ENCODE assay signal across 34 cellular contexts in genomic region chr9:24286761-24287160, GRCh38.
DNase-seq lines count a peak whose midpoint lies in the region; ATAC-seq, FAIRE-seq and TF ChIP-seq lines count a peak whose summit lies in the region.
"Had no signal": no experiment of that assay in that cellular context is flagged by ENCODE, and none has a peak within 500 bp of the region (broad histone marks: within the 10 kb centered on the region; RNA-seq: fewer than 3 reads in every experiment).

No MANE protein-coding gene starts in this region.

- H3K4me2 ChIP-seq in HepG2 (ENCODE audit: low read depth, low read length): no peak overlapping the region
- H3K4me2 ChIP-seq in GM23338: no peak overlapping the region
- no peak overlapping the region for H3K4me2 ChIP-seq in OCI-LY3 (ENCODE audit: low read length)
- H3K4me2 ChIP-seq: A549; BLaER1; BLaER1 treated with 17β-estradiol and CSF1 and Interleukin-3, amounts not matched to agents 10 nM and 100 nM had no signal

- FAIRE-seq in HepG2 (lab: Jason Lieb, UNC): no peak
- FAIRE-seq: A204.1, A549, D721Med had no signal

- no peak overlapping the region for H3K27ac Mint-ChIP-seq in GM23338
- H3K27ac Mint-ChIP-seq: B cell; CD14-positive monocyte; CD4-positive, alpha-beta memory T cell; CD4-positive, alpha-beta T cell; CD4-positive, CD25-positive, alpha-beta regulatory T cell; CD8-positive, alpha-beta memory T cell; CD8-positive, alpha-beta T cell had no signal

- intact Hi-C loops in HepG2 (cut with micrococcal nuclease; ENCODE audit: unreplicated experiment) (no loop called here), right lobe of liver (cut with DNase I) (no loop called here)

- no peaks in the 10 kb centered on the region for H3K4me1 ChIP-seq in HepG2 (ENCODE audit: insufficient read depth, low read length)
- no peaks in the 10 kb centered on the region for H3K4me1 ChIP-seq in right lobe of liver
- no peaks in the 10 kb centered on the region for H3K4me1 ChIP-seq in GM23338 (ENCODE audit: insufficient read depth)
- no peaks in the 10 kb centered on the region for H3K4me1 ChIP-seq in OCI-LY3 (ENCODE audit: low read length)
- H3K4me1 ChIP-seq: A549; BE2C; BLaER1; BLaER1 treated with 17β-estradiol and CSF1 and Interleukin-3, amounts not matched to agents 10 nM and 100 nM; Caco-2 had no signal

- H3K4me3 ChIP-seq in HepG2 (replicated peaks in 1 of 3; ENCODE audit: insufficient read depth in 1 of 3, low read depth in 2 of 3, low read length in 3 of 3) (no peak overlapping the region), right lobe of liver (no peak overlapping the region), GM23338 (no peak overlapping the region), OCI-LY3 (ENCODE audit: low read length) (no peak overlapping the region)
- H3K4me3 ChIP-seq: A549; BLaER1; BLaER1 treated with 17β-estradiol and CSF1 and Interleukin-3, amounts not matched to agents 10 nM and 100 nM had no signal

- TF ChIP-seq RAD21 in HepG2 (CRISPR knock-in tag; IDR thresholded peaks at IDR 0.05): no peak

- H2AFZ ChIP-seq in HepG2 (ENCODE audit: low read length) (no peak overlapping the region), GM23338 (0 out of 2 replicates have a peak overlapping the region, but pooled peaks have one; percentile 32), OCI-LY3 (ENCODE audit: low read depth, low read length) (peak overlapping the region; percentile 60; the same call in 1 of the 2 replicates)

- CTCF ChIA-PET in HepG2 (lab: Yijun Ruan, JAX; ENCODE audit: low intra/inter-chr PET ratio, low total read pairs): no interaction called here

- H3K36me3 ChIP-seq in HepG2 (replicated peaks in 1 of 2; ENCODE audit: control insufficient read depth in 1 of 2, insufficient read depth in 2 of 2, low read length in 2 of 2) (no peaks in the 10 kb centered on the region), right lobe of liver (no peaks in the 10 kb centered on the region), GM23338 (ENCODE audit: insufficient read depth) (no peaks in the 10 kb centered on the region), OCI-LY3 (replicated peaks; ENCODE audit: low read depth, low read length) (no peaks in the 10 kb centered on the region)
- H3K36me3 ChIP-seq: BE2C; BLaER1; BLaER1 treated with 17β-estradiol and CSF1 and Interleukin-3, amounts not matched to agents 10 nM and 100 nM had no signal

- ATAC-seq in HepG2: no peak
- no peak for ATAC-seq in right lobe of liver
- no peak for ATAC-seq in GM23338
- no peak for ATAC-seq in GM21786 (IDR thresholded peaks at IDR 0.05; ENCODE audit: unreplicated experiment)
- ATAC-seq: A549; CD8-positive, alpha-beta T cell had no signal

- DNase-seq in HepG2 (ENCODE audit: low spot score) (no peak), right lobe of liver (no peak), GM23338 (ENCODE audit: low spot score) (no peak), AML-193 (lab: John Stamatoyannopoulos, UW) (no peak)
- DNase-seq: 8988T; ACHN; BE2C; C1 segment of cervical spinal cord; Caco-2; Calu3; CD4-positive, alpha-beta memory T cell; CD4-positive, alpha-beta T cell; CD4-positive, CD25-positive, alpha-beta regulatory T cell; CD8-positive, alpha-beta memory T cell; CD8-positive, alpha-beta T cell; COR-L47; DMS 273 treated with DMSO at 0.1 percent for 48 hours; DMS153; DMS53; DMS79; DMS79 treated with DMSO at 0.1 percent for 48 hours; DND-41; EL had no signal

- no peak for TF ChIP-seq CTCF in HepG2 (CRISPR knock-in tag; IDR thresholded peaks at IDR 0.05)
- TF ChIP-seq CTCF in right lobe of liver (IDR thresholded peaks at IDR 0.05): no peak
- TF ChIP-seq CTCF in GM23338 (conservative IDR thresholded peaks at IDR 0.05; ENCODE audit: low read depth in 2 of 2): no peak
- no peak for TF ChIP-seq CTCF in OCI-LY3 (IDR thresholded peaks at IDR 0.05; ENCODE audit: low read depth, low read length)

- H3K27me3 ChIP-seq in HepG2 (ENCODE audit: control insufficient read depth in 1 of 2, insufficient read depth in 2 of 2, low read length in 2 of 2): no peaks in the 10 kb centered on the region
- no peaks in the 10 kb centered on the region for H3K27me3 ChIP-seq in right lobe of liver
- H3K27me3 ChIP-seq in GM23338 (ENCODE audit: insufficient read depth): no peaks in the 10 kb centered on the region
- H3K27me3 ChIP-seq in OCI-LY3 (ENCODE audit: low read depth, low read length): no peaks in the 10 kb centered on the region
- H3K27me3 ChIP-seq: BE2C; BLaER1; BLaER1 treated with 17β-estradiol and CSF1 and Interleukin-3, amounts not matched to agents 10 nM and 100 nM had no signal

- H3K9me2 ChIP-seq in GM23338 (ENCODE audit: insufficient read depth): no peaks in the 10 kb centered on the region; the same call in 1 of the 2 replicates

- TF ChIP-seq EP300 in HepG2 (IDR thresholded peaks at IDR 0.05; ENCODE audit: low read depth in 2 of 2, low read length in 2 of 2) (no peak), HepG2 (CRISPR knock-in tag; IDR thresholded peaks at IDR 0.05; ENCODE audit: borderline replicate concordance) (no peak)

- in situ Hi-C loops in HepG2 (cut with HindIII; ENCODE audit: extremely low pct_ligation_motif_present, low pct_unique_long_range_greater_than_20kb): no loop called here

- POLR2A ChIA-PET in HepG2 (lab: Yijun Ruan, JAX): no interaction called here

- H4K20me1 ChIP-seq in HepG2 (ENCODE audit: insufficient read depth, low read length): no peaks in the 10 kb centered on the region
- H4K20me1 ChIP-seq in GM23338 (replicated peaks; ENCODE audit: insufficient read depth): no peaks in the 10 kb centered on the region
- no peaks in the 10 kb centered on the region for H4K20me1 ChIP-seq in OCI-LY3 (ENCODE audit: insufficient read depth, low read length)
- H4K20me1 ChIP-seq: BLaER1; BLaER1 treated with 17β-estradiol and CSF1 and Interleukin-3, amounts not matched to agents 10 nM and 100 nM had no signal

- no TSS peak for BruUV-seq in HepG2 (replicated peaks; lab: Mats Ljungman, UMichigan)

- peaks cover 30% of the 10 kb centered on the region for H3K9me3 Mint-ChIP-seq in GM23338

- no peak overlapping the region for H3K4me3 Mint-ChIP-seq in GM23338
- H3K4me3 Mint-ChIP-seq: B cell; CD14-positive monocyte; CD4-positive, alpha-beta T cell; CD4-positive, CD25-positive, alpha-beta regulatory T cell; CD8-positive, alpha-beta memory T cell; CD8-positive, alpha-beta T cell had no signal

- 0% methylated on average over 3 of the region's 3 CpGs for WGBS in HepG2 (ENCODE audit: low lambda C conversion rate)
- 28% methylated on average over 3 of the region's 3 CpGs for WGBS in right lobe of liver (ENCODE audit: insufficient coverage, low coverage, low lambda C conversion rate, missing lambda C conversion rate)

- H3F3A ChIP-seq in GM23338 (replicated peaks; ENCODE audit: low read depth): no peaks in the 10 kb centered on the region

- H3K36me3 Mint-ChIP-seq in GM23338 (ENCODE audit: low read depth): peaks cover 26% of the 10 kb centered on the region
- H3K36me3 Mint-ChIP-seq: CD14-positive monocyte; CD4-positive, alpha-beta memory T cell; CD4-positive, CD25-positive, alpha-beta regulatory T cell; CD8-positive, alpha-beta memory T cell; CD8-positive, alpha-beta T cell had no signal

- H3K27ac ChIP-seq in HepG2 (ENCODE audit: extremely low read length, insufficient read depth, low read length): no peak overlapping the region
- H3K27ac ChIP-seq in right lobe of liver: no peak overlapping the region
- H3K27ac ChIP-seq in GM23338 (ENCODE audit: low read depth): no peak overlapping the region
- no peak overlapping the region for H3K27ac ChIP-seq in OCI-LY3 (ENCODE audit: low read length)
- H3K27ac ChIP-seq: 22Rv1; A549; BLaER1; BLaER1 treated with 17β-estradiol and CSF1 and Interleukin-3, amounts not matched to agents 10 nM and 100 nM; C4-2B had no signal

- no peak overlapping the region for H3K9ac ChIP-seq in HepG2 (ENCODE audit: insufficient read depth, low read depth, low read length)
- no peak overlapping the region for H3K9ac ChIP-seq in OCI-LY3 (ENCODE audit: low read length)
- H3K9ac ChIP-seq: BLaER1; BLaER1 treated with 17β-estradiol and CSF1 and Interleukin-3, amounts not matched to agents 10 nM and 100 nM had no signal

- no peak for TF ChIP-seq POLR2A in HepG2 (IDR thresholded peaks at IDR 0.05; ENCODE audit: insufficient read depth in 1 of 2, low read depth in 2 of 2, low read length in 2 of 2)
- TF ChIP-seq POLR2A in right lobe of liver (IDR thresholded peaks at IDR 0.05): no peak

- H3K4me1 Mint-ChIP-seq in GM23338: no peaks in the 10 kb centered on the region
- H3K4me1 Mint-ChIP-seq: B cell; CD14-positive monocyte; CD4-positive, alpha-beta memory T cell; CD4-positive, CD25-positive, alpha-beta regulatory T cell; CD8-positive, alpha-beta memory T cell had no signal

- peaks cover 73% of the 10 kb centered on the region for H3K9me3 ChIP-seq in HepG2 (ENCODE audit: low read length)
- H3K9me3 ChIP-seq in right lobe of liver: no peaks in the 10 kb centered on the region
- no peaks in the 10 kb centered on the region for H3K9me3 ChIP-seq in OCI-LY3 (ENCODE audit: insufficient read depth, low read length)
- H3K9me3 ChIP-seq: A549; BE2C; BLaER1; BLaER1 treated with 17β-estradiol and CSF1 and Interleukin-3, amounts not matched to agents 10 nM and 100 nM; Caco-2 had no signal

- H3K79me2 ChIP-seq in HepG2 (ENCODE audit: insufficient read depth, low read length) (no peaks in the 10 kb centered on the region), GM23338 (replicated peaks; ENCODE audit: insufficient read depth) (no peaks in the 10 kb centered on the region), OCI-LY3 (ENCODE audit: low read length) (no peaks in the 10 kb centered on the region)

- peaks cover 1% of the 10 kb centered on the region for H3K27me3 Mint-ChIP-seq in GM23338 (ENCODE audit: insufficient read depth, low read depth, poor library complexity)
- H3K27me3 Mint-ChIP-seq: B cell; CD4-positive, alpha-beta memory T cell; CD4-positive, alpha-beta T cell; CD4-positive, CD25-positive, alpha-beta regulatory T cell; CD8-positive, alpha-beta memory T cell had no signal

TF ChIP-seq in HepG2, 621 proteins besides CTCF, POLR2A, EP300 and RAD21 (continues in another document):
- TF ChIP-seq BATF2 (CRISPR knock-in tag; IDR thresholded peaks at IDR 0.05) (no peak), ZNF274 (CRISPR knock-in tag; IDR thresholded peaks at IDR 0.05) (no peak), ZSCAN31 (CRISPR knock-in tag; IDR thresholded peaks at IDR 0.05; ENCODE audit: low read depth) (no peak)
